In genomic region chr11:64765841-64766682, GRCh38 we compare ENCODE assay signal across 14 cellular contexts. TPM values are rescaled to one million over a fixed set of nuclear protein-coding genes. Genes with fewer than 3 reads are reported as not detected.
DNase-seq lines count a peak whose midpoint lies in the region; ATAC-seq, FAIRE-seq and TF ChIP-seq lines count a peak whose summit lies in the region.
"Had no signal": no experiment of that assay in that cellular context is flagged by ENCODE, and none has a peak within 500 bp of the region (broad histone marks: within the 10 kb centered on the region; RNA-seq: fewer than 3 reads in every experiment).

No MANE protein-coding gene starts in this region.

- H3K27me3 Mint-ChIP-seq in activated T-cell treated with anti-CD3 and anti-CD28 coated beads, Interleukin-2, amount 50 U/mL, for 24 hours: no peaks in the 10 kb centered on the region
- peaks cover 13% of the 10 kb centered on the region for H3K27me3 Mint-ChIP-seq in endothelial cell (ENCODE audit: unreplicated experiment)

- peak overlapping the region; percentile 90 for H3K27ac Mint-ChIP-seq in activated T-cell treated with anti-CD3 and anti-CD28 coated beads, Interleukin-2, amount 50 U/mL, for 24 hours
- H3K27ac Mint-ChIP-seq in endothelial cell (ENCODE audit: unreplicated experiment): peak overlapping the region; percentile 24

- TF ChIP-seq CTCF in HEK293 (tag by site-specific recombination; IDR thresholded peaks at IDR 0.05) (no peak), endothelial cell (IDR thresholded peaks at IDR 0.05; ENCODE audit: unreplicated experiment) (no peak), sigmoid colon (IDR thresholded peaks at IDR 0.05) (no peak)

- H3K9me3 ChIP-seq in HEK293 (ENCODE audit: control insufficient read depth, insufficient read depth, low read depth, low read length) (no peaks in the 10 kb centered on the region), sigmoid colon (no peaks in the 10 kb centered on the region), small intestine (ENCODE audit: control insufficient read depth, low read depth) (no peaks in the 10 kb centered on the region)
- H3K9me3 ChIP-seq: right lobe of liver had no signal

- H3K36me3 ChIP-seq in HEK293 (ENCODE audit: control insufficient read depth in 2 of 2, insufficient read depth in 1 of 2, low read length in 2 of 2) (peaks cover 0 to 89% of the 10 kb centered on the region in 2 experiments; a peak in 2 of 3 replicates), sigmoid colon (peaks cover 65 to 82% (median 77%) of the 10 kb centered on the region in 4 donors), small intestine (ENCODE audit: control insufficient read depth in 2 of 2, insufficient read depth in 2 of 2, low read length in 2 of 2) (peaks cover 42 to 43% of the 10 kb centered on the region in 2 donors)

- peaks cover 91% of the 10 kb centered on the region for H3K4me1 Mint-ChIP-seq in activated T-cell treated with anti-CD3 and anti-CD28 coated beads, Interleukin-2, amount 50 U/mL, for 24 hours (ENCODE audit: low read depth)
- peaks cover 44% of the 10 kb centered on the region for H3K4me1 Mint-ChIP-seq in endothelial cell (ENCODE audit: unreplicated experiment)

- H3K4me3 ChIP-seq in HEK293 (ENCODE audit: low read depth, low read length): no peak overlapping the region
- no peak overlapping the region for H3K4me3 ChIP-seq in sigmoid colon
- no peak overlapping the region for H3K4me3 ChIP-seq in small intestine (ENCODE audit: low read depth in 1 of 2, low read length in 2 of 2)
- H3K4me3 ChIP-seq: right lobe of liver had no signal

- intact Hi-C loops in sigmoid colon (cut with DNase I): no loop called here

- H3K36me3 Mint-ChIP-seq in activated T-cell treated with anti-CD3 and anti-CD28 coated beads, Interleukin-2, amount 50 U/mL, for 24 hours (ENCODE audit: low read depth): peaks cover 93% of the 10 kb centered on the region
- H3K36me3 Mint-ChIP-seq in endothelial cell (ENCODE audit: low read depth, unreplicated experiment): peaks cover 79% of the 10 kb centered on the region

- H3K4me1 ChIP-seq in HEK293 (ENCODE audit: control insufficient read depth, insufficient read depth, low read length): peaks cover 7% of the 10 kb centered on the region
- H3K4me1 ChIP-seq in sigmoid colon: peaks cover 0 to 62% (median 52%) of the 10 kb centered on the region in 4 donors
- H3K4me1 ChIP-seq in small intestine (ENCODE audit: control insufficient read depth in 2 of 2, insufficient read depth in 1 of 2, low read depth in 1 of 2, low read length in 1 of 2): peaks cover 0 to 2% of the 10 kb centered on the region in 2 donors
- H3K4me1 ChIP-seq: right lobe of liver had no signal

- no peak for ATAC-seq in GM19035 (IDR thresholded peaks at IDR 0.05; ENCODE audit: unreplicated experiment)

- FAIRE-seq in small intestine (lab: Jason Lieb, UNC) (no peak), GM19239 (lab: Jason Lieb, UNC) (no peak)
- FAIRE-seq: bronchial epithelial cell had no signal

- DNase-seq in activated T-cell treated with anti-CD3 and anti-CD28 coated beads, Interleukin-2, amount 50 U/mL, for 24 hours: no peak
- no peak for DNase-seq in activated T-cell treated with anti-CD3 and anti-CD28 coated beads, Interleukin-2, amount 50 U/mL, for 48 hours
- no peak for DNase-seq in endothelial cell (ENCODE audit: low spot score)
- peak; percentile 63 for DNase-seq in sigmoid colon
- no peak for DNase-seq in small intestine
- no peak for DNase-seq in GM19239 (ENCODE audit: insufficient read length, low spot score)
- DNase-seq: activated CD8-positive, alpha-beta memory T cell treated with anti-CD3 and anti-CD28 coated beads, Interleukin-2, amount 50 U/mL, for 4 hours; erythroblast; NCI-H187 had no signal

- no peak overlapping the region for H3K4me3 Mint-ChIP-seq in activated T-cell treated with anti-CD3 and anti-CD28 coated beads, Interleukin-2, amount 50 U/mL, for 24 hours
- H3K4me3 Mint-ChIP-seq in endothelial cell (ENCODE audit: unreplicated experiment): peak overlapping the region; percentile 59

- H3K9me3 Mint-ChIP-seq in activated T-cell treated with anti-CD3 and anti-CD28 coated beads, Interleukin-2, amount 50 U/mL, for 24 hours: no peaks in the 10 kb centered on the region
- no peaks in the 10 kb centered on the region for H3K9me3 Mint-ChIP-seq in endothelial cell (ENCODE audit: unreplicated experiment)

- no peak for TF ChIP-seq POLR2A in sigmoid colon (IDR thresholded peaks at IDR 0.05)

- H3K27ac ChIP-seq in HEK293 (ENCODE audit: extremely low read depth, low read depth, low read length): no peak overlapping the region
- H3K27ac ChIP-seq in sigmoid colon: peak overlapping the region; percentile 65 to 88 (median 82)
- H3K27ac ChIP-seq in small intestine (ENCODE audit: low read depth in 1 of 2, low read length in 1 of 2): no peak overlapping the region
- H3K27ac ChIP-seq: right lobe of liver had no signal

- POLR2A ChIA-PET in HEK293 (lab: Yijun Ruan, JAX): interaction anchor here (1.6 kb wide), 1 partner anchor 9 kb away, joined by 5 read pairs; no protein-coding TSS in a partner anchor

- H3K27me3 ChIP-seq in sigmoid colon: no peaks in the 10 kb centered on the region
- no peaks in the 10 kb centered on the region for H3K27me3 ChIP-seq in small intestine (ENCODE audit: control insufficient read depth in 2 of 2, insufficient read depth in 2 of 2, low read length in 2 of 2)
- H3K27me3 ChIP-seq: right lobe of liver had no signal

- CTCF ChIA-PET in HEK293 (lab: Yijun Ruan, JAX): interaction anchor here (0.6 to 4.0 kb wide), 3 partner anchors 19 to 459 kb away, joined by 5 to 22 read pairs (median 6); partner anchors contain the start of gene RASGRP2

- 91 to 92% methylated on average over 42 of the region's 42 CpGs for WGBS in sigmoid colon, 2 donors
- 91 to 93% (median 92%) methylated on average over 25 to 42 of the region's 42 CpGs for WGBS in small intestine, 3 donors

- TF ChIP-seq EP300 in sigmoid colon (IDR thresholded peaks at IDR 0.05): no peak

TF ChIP-seq in HEK293, 187 proteins besides CTCF, POLR2A, EP300 and RAD21:
- 0 out of 2 replicates have a peak, but pooled peaks have one; percentile 8 for TF ChIP-seq ZFHX2 (tag by site-specific recombination; conservative IDR thresholded peaks at IDR 0.05)
- TF ChIP-seq YY1 (tag by site-specific recombination; IDR thresholded peaks at IDR 0.05): no peak
TF ChIP-seq in HEK293: peak in this region for 1.

RNA-seq across cellular contexts. Expression of gene PYGM, which starts 6.3 kb away (rescaled TPM):
- total RNA-seq in endothelial cell (ENCODE audit: unreplicated experiment): 0.26 TPM
- total RNA-seq in sigmoid colon: 10 to 100 TPM; 10.5 to 42.1 (median 27.1) TPM
- 1 to 10 TPM in 2 of 3 donors, under 1 TPM in 1; 0.23 to 2.1 (median 1.8) TPM for polyA plus RNA-seq in sigmoid colon
- polyA plus RNA-seq in small intestine: 1 to 10 TPM in 2 of 3 donors, under 1 TPM in 1; 0.54 to 1.5 (median 1.1) TPM

RNA-seq across cellular contexts. Expression of gene SF1, which starts 12.3 kb away (rescaled TPM):
- total RNA-seq in endothelial cell (ENCODE audit: unreplicated experiment) (322 TPM), sigmoid colon (100 to 1,000 TPM; 185 to 381 (median 294) TPM)
- polyA plus RNA-seq in sigmoid colon (100 to 1,000 TPM in 1 of 3 donors, 10 to 100 TPM in 2; 36.5 to 126 (median 43.2) TPM), small intestine (10 to 100 TPM; 69.8 to 90.3 (median 76.7) TPM)

RNA-seq across cellular contexts. Expression of gene RASGRP2, which starts 22.1 kb away (rescaled TPM):
- total RNA-seq in endothelial cell (ENCODE audit: unreplicated experiment) (139 TPM), sigmoid colon (10 to 100 TPM; 26.7 to 77.0 (median 27.8) TPM)
- polyA plus RNA-seq in sigmoid colon (100 to 1,000 TPM in 1 of 3 donors, 1 to 10 TPM in 2; 2.1 to 101 (median 4.8) TPM), small intestine (10 to 100 TPM in 1 of 3 donors, 1 to 10 TPM in 2; 2.9 to 14.6 (median 4.6) TPM)
- total RNA-seq: bronchial epithelial cell had no signal

RNA-seq across cellular contexts. Expression of gene MAP4K2, which starts 37.0 kb away (rescaled TPM):
- total RNA-seq in endothelial cell (ENCODE audit: unreplicated experiment) (202 TPM), sigmoid colon (10 to 100 TPM; 11.5 to 23.5 (median 16.6) TPM)
- polyA plus RNA-seq in sigmoid colon (10 to 100 TPM in 2 of 3 donors, 1 to 10 TPM in 1; 9.0 to 19.8 (median 11.1) TPM), small intestine (10 to 100 TPM in 1 of 3 donors, 1 to 10 TPM in 2; 9.2 to 13.6 (median 9.7) TPM)

RNA-seq across cellular contexts. Expression of gene NRXN2, which starts 43.1 kb away (rescaled TPM):
- 11.5 TPM for total RNA-seq in endothelial cell (ENCODE audit: unreplicated experiment)
- total RNA-seq in sigmoid colon: 10 to 100 TPM in 2 of 4 donors, 1 to 10 TPM in 2; 6.8 to 20.5 (median 13.7) TPM
- 1 to 10 TPM in 2 of 3 donors, under 1 TPM in 1; 0.23 to 4.9 (median 3.0) TPM for polyA plus RNA-seq in sigmoid colon
- 1 to 10 TPM in 2 of 3 donors, under 1 TPM in 1; 0.45 to 4.4 (median 1.1) TPM for polyA plus RNA-seq in small intestine
- total RNA-seq: bronchial epithelial cell had no signal
- polyA plus RNA-seq: AG04450 had no signal

Comparison
In these comparisons a context has a peak if more than half of its experiments do, and no peak if none do; other contexts are left out.
1. H3K27ac ChIP-seq: peak in sigmoid colon (4 of 4); none in HEK293 (single experiment) and small intestine (0 of 2).